ENCODE assay signal across 25 cellular contexts in the genomic region with DNA sequence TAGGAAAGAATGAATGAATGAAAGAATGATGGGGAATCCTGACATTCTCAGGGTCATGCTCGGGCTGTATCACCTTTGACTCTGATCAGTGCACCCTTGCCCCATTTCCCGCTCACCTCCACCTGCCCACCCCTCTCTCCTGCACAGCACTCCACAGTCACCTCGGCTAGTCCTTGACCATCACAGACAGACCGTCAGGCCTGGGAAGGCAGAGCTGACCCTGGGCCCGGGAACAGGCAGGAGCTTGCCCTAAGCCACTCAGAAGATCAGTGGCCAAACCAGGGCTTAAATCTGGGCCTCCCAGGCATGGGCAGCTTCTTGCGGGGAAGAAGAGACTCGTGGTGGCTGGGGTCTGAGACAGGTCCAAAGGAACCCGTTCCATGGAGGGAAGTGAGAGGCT. TPM values are rescaled to one million over a fixed set of nuclear protein-coding genes. Genes with fewer than 3 reads are reported as not detected.
DNase-seq lines count a peak whose midpoint lies in the region; TF ChIP-seq lines count a peak whose summit lies in the region.
"Had no signal": no experiment of that assay in that cellular context is flagged by ENCODE, and none has a peak within 500 bp of the region (broad histone marks: within the 10 kb centered on the region; RNA-seq: fewer than 3 reads in every experiment).

No MANE protein-coding gene starts in this region.

- no peak overlapping the region for H3K4ac ChIP-seq in neuronal stem cell (ENCODE audit: low read length)

- peaks cover 24% of the 10 kb centered on the region for H3K4me1 ChIP-seq in HUES6 (ENCODE audit: control insufficient read depth, insufficient read depth, low read length)
- peaks cover 12% of the 10 kb centered on the region for H3K4me1 ChIP-seq in colonic mucosa
- H3K4me1 ChIP-seq in neuronal stem cell (ENCODE audit: control insufficient read depth in 2 of 2, insufficient read depth in 1 of 2, low read depth in 1 of 2, low read length in 2 of 2), result peaks cover 20% of the 10 kb centered on the region in 2 donors
- peaks cover 0 to 42% (median 35%) of the 10 kb centered on the region in 4 donors for H3K4me1 ChIP-seq in tibial artery
- no peaks in the 10 kb centered on the region for H3K4me1 ChIP-seq in prostate gland (replicated peaks)

- peak overlapping the region; percentile 40 for H2AK5ac ChIP-seq in neuronal stem cell (ENCODE audit: low read depth, low read length)

- H3K79me1 ChIP-seq in neuronal stem cell (ENCODE audit: low read depth, low read length), result peaks cover 6% of the 10 kb centered on the region

- no peak overlapping the region for H4K8ac ChIP-seq in neuronal stem cell (ENCODE audit: low read depth, low read length)

- H3K9me3 ChIP-seq in HUES6 (ENCODE audit: control insufficient read depth, insufficient read depth, low read depth, low read length) (peaks cover 8% of the 10 kb centered on the region; the same call in 1 of the 2 replicates), colonic mucosa (no peaks in the 10 kb centered on the region), neuronal stem cell (replicated peaks in 1 of 2; ENCODE audit: control insufficient read depth in 2 of 2, insufficient read depth in 1 of 2, low read depth in 1 of 2, low read length in 2 of 2) (peaks cover 16 to 35% of the 10 kb centered on the region in 2 donors), tibial artery (no peaks in the 10 kb centered on the region), prostate gland (no peaks in the 10 kb centered on the region)

- no peak overlapping the region for H2BK12ac ChIP-seq in neuronal stem cell (ENCODE audit: low read length)

- H3K27me3 ChIP-seq in HUES6 (ENCODE audit: control insufficient read depth, insufficient read depth, low read length), result peaks cover 4% of the 10 kb centered on the region; the same call in 1 of the 2 replicates
- no peaks in the 10 kb centered on the region for H3K27me3 ChIP-seq in colonic mucosa
- no peaks in the 10 kb centered on the region for H3K27me3 ChIP-seq in neuronal stem cell (ENCODE audit: control insufficient read depth in 3 of 3, insufficient read depth in 3 of 3, low read depth in 1 of 3, low read length in 3 of 3)
- no peaks in the 10 kb centered on the region for H3K27me3 ChIP-seq in tibial artery
- H3K27me3 ChIP-seq in prostate gland (replicated peaks; ENCODE audit: insufficient read depth), result no peaks in the 10 kb centered on the region
- H3K27me3 ChIP-seq: BLaER1 treated with 17β-estradiol and CSF1 and Interleukin-3, amounts not matched to agents 10 nM and 100 nM; heart left ventricle; MG63 had no signal

- H3K23ac ChIP-seq in neuronal stem cell (ENCODE audit: low read depth, low read length, poor library complexity), result no peak overlapping the region

- no CpG with 5 or more reads among the region's 8 CpGs for WGBS in neuronal stem cell (ENCODE audit: extremely low coverage in 2 of 2, insufficient read length in 2 of 2, insufficient replicate concordance in 1 of 2), 2 donors
- 95% methylated on average over 8 of the region's 8 CpGs for WGBS in prostate gland

- no peak overlapping the region for H4K91ac ChIP-seq in neuronal stem cell (ENCODE audit: low read depth, low read length, poor library complexity)

- H3K9ac ChIP-seq in HUES6 (ENCODE audit: low read length) (peak overlapping the region; percentile 7), colonic mucosa (ENCODE audit: low read depth in 2 of 2, low read length in 2 of 2) (no peak overlapping the region), neuronal stem cell (ENCODE audit: low read depth, low read length, poor library complexity) (no peak overlapping the region)
- H3K9ac ChIP-seq: KMS-11 had no signal

- intact Hi-C loops in colonic mucosa (cut with DNase I), result no loop called here
- intact Hi-C loops in tibial artery (cut with DNase I; ENCODE audit: low total_unique reads), result no loop called here
- intact Hi-C loops in prostate gland (cut with DNase I), result no loop called here

- H3K36me3 ChIP-seq in HUES6 (ENCODE audit: control insufficient read depth, insufficient read depth, low read length) (peaks cover 51% of the 10 kb centered on the region), colonic mucosa (peaks cover 37% of the 10 kb centered on the region), neuronal stem cell (replicated peaks in 1 of 2; ENCODE audit: control insufficient read depth in 2 of 2, insufficient read depth in 2 of 2, low read length in 2 of 2) (peaks cover 42 to 54% of the 10 kb centered on the region in 2 donors), tibial artery (peaks cover 53 to 54% (median 53%) of the 10 kb centered on the region in 3 donors), prostate gland (peaks cover 8 to 21% of the 10 kb centered on the region in 2 donors)

- TF ChIP-seq CTCF in colonic mucosa (IDR thresholded peaks at IDR 0.05) (no peak), tibial artery (IDR thresholded peaks at IDR 0.05) (no peak), prostate gland (IDR thresholded peaks at IDR 0.05) (no peak)

- H3K18ac ChIP-seq in neuronal stem cell (ENCODE audit: low read length), result peak overlapping the region; percentile 32

- TF ChIP-seq POLR2A in prostate gland (IDR thresholded peaks at IDR 0.05), result no peak

- no peak overlapping the region for H3K27ac ChIP-seq in HUES6 (ENCODE audit: low read depth, low read length)
- no peak overlapping the region for H3K27ac ChIP-seq in colonic mucosa
- no peak overlapping the region for H3K27ac ChIP-seq in neuronal stem cell (replicated peaks; ENCODE audit: low read length)
- peak overlapping the region; percentile 99 for H3K27ac ChIP-seq in tibial artery
- H3K27ac ChIP-seq in prostate gland, result no peak overlapping the region
- H3K27ac ChIP-seq: KMS-11 had no signal

- H2BK5ac ChIP-seq in neuronal stem cell (ENCODE audit: low read length), result peak overlapping the region; percentile 89

- H2BK120ac ChIP-seq in neuronal stem cell (ENCODE audit: low read depth, low read length), result no peak overlapping the region

- H2AFZ ChIP-seq in neuronal stem cell (ENCODE audit: low read length), result no peak overlapping the region

- H3K4me3 ChIP-seq in HUES6 (ENCODE audit: low read depth, low read length) (no peak overlapping the region), colonic mucosa (no peak overlapping the region), neuronal stem cell (ENCODE audit: low read length in 2 of 2) (no peak overlapping the region), tibial artery (no peak overlapping the region), prostate gland (no peak overlapping the region)
- H3K4me3 ChIP-seq: BLaER1 treated with 17β-estradiol and CSF1 and Interleukin-3, amounts not matched to agents 10 nM and 100 nM; MG63 had no signal

- DNase-seq in colonic mucosa (peak; percentile 17), neuronal stem cell (ENCODE audit: low spot score) (no peak), tibial artery (no peak), prostate gland (ENCODE audit: low spot score) (no peak), activated T-cell treated with anti-CD3 and anti-CD28 coated beads for 4 hours (no peak), NCI-H2227 (lab: John Stamatoyannopoulos, UW; ENCODE audit: unreplicated experiment) (no peak)
- DNase-seq: activated CD4-positive, alpha-beta T cell treated with anti-CD3 and anti-CD28 coated beads, Interleukin-2, amount 10 ng/mL, durations not matched to agents 24 days and 14 days; activated CD8-positive, alpha-beta memory T cell treated with anti-CD3 and anti-CD28 coated beads for 24 hours; activated effector memory CD4-positive, alpha-beta T cell treated with Interleukin-2 at 50 U/mL for 16 hours; caudate nucleus; COR-L47; DMS53; foreskin fibroblast; H7; MG63; NCI-H1105; NCI-H2029 treated with DMSO at 0.1 percent for 48 hours; NCI-H526; OCI-M1; stimulated activated naive CD4-positive, alpha-beta T cell; T-helper 1 cell had no signal

- H2BK15ac ChIP-seq in neuronal stem cell (ENCODE audit: low read length), result peak overlapping the region; percentile 44

- H3K14ac ChIP-seq in neuronal stem cell (ENCODE audit: low read length), result no peak overlapping the region

- H3K4me2 ChIP-seq in neuronal stem cell (ENCODE audit: insufficient read depth, low read length, poor library complexity, severe bottlenecking), result no peak overlapping the region
- H3K4me2 ChIP-seq: KMS-11 had no signal

RNA-seq across cellular contexts. Expression of a gene that starts 3.6 kb away (rescaled TPM):
- total RNA-seq in colonic mucosa, result 100 to 1,000 TPM; 251 to 279 TPM
- polyA plus RNA-seq in neuronal stem cell (2013, experiment 1 of 2), result 31.0 TPM
- polyA plus RNA-seq in neuronal stem cell (2013, experiment 2 of 2), result 30.5 TPM
- total RNA-seq in prostate gland, result 10 to 100 TPM; 46.4 to 95.1 TPM

RNA-seq across cellular contexts. Expression of a gene that starts 18.3 kb away (rescaled TPM):
- total RNA-seq in colonic mucosa (100 to 1,000 TPM; 159 to 166 TPM), prostate gland (100 to 1,000 TPM in 1 of 2 donors, 10 to 100 TPM in 1; 22.2 to 123 TPM)
- 36.1 TPM for polyA plus RNA-seq in neuronal stem cell (2013, experiment 1 of 2)
- polyA plus RNA-seq in neuronal stem cell (2013, experiment 2 of 2), result 36.6 TPM

RNA-seq across cellular contexts. Expression of a gene that starts 21.0 kb away (rescaled TPM):
- 10 to 100 TPM; 25.4 to 66.5 TPM for total RNA-seq in colonic mucosa
- polyA plus RNA-seq in neuronal stem cell (2013, experiment 1 of 2), result 11.3 TPM
- 12.7 TPM for polyA plus RNA-seq in neuronal stem cell (2013, experiment 2 of 2)
- 10 to 100 TPM; 21.8 to 47.0 TPM for total RNA-seq in prostate gland

RNA-seq across cellular contexts. Expression of a gene that starts 34.8 kb away (rescaled TPM):
- under 1 TPM; 0.85 to 0.89 TPM for total RNA-seq in colonic mucosa
- polyA plus RNA-seq in neuronal stem cell (2013, experiment 1 of 2), result 2.4 TPM
- polyA plus RNA-seq in neuronal stem cell (2013, experiment 2 of 2), result 2.5 TPM
- total RNA-seq in prostate gland, result 10 to 100 TPM in 1 of 2 donors, 1 to 10 TPM in 1; 3.1 to 16.5 TPM

RNA-seq across cellular contexts. Expression of a gene that starts 41.4 kb away (rescaled TPM):
- total RNA-seq in colonic mucosa (10 to 100 TPM; 15.4 to 34.5 TPM), prostate gland (100 to 1,000 TPM in 1 of 2 donors, 10 to 100 TPM in 1; 24.3 to 336 TPM)
- 0.11 TPM for polyA plus RNA-seq in neuronal stem cell (2013, experiment 1 of 2)
- 0.10 TPM for polyA plus RNA-seq in neuronal stem cell (2013, experiment 2 of 2)

Comparison
In these comparisons a context has a peak if more than half of its experiments do, and no peak if none do; other contexts are left out.
1. H3K27ac ChIP-seq: peak in tibial artery (2 of 2); none in HUES6 (single experiment), colonic mucosa (single experiment), neuronal stem cell (single experiment) and prostate gland (0 of 2).